Comparison of ENCODE assay signal across 9 cellular contexts in genomic region chr3:156685752-156686151, GRCh38. TPM values are rescaled to one million over a fixed set of nuclear protein-coding genes. Genes with fewer than 3 reads are reported as not detected.
A peak's percentile ranks its signal among the peaks of the same experiment; 100 is the strongest.
DNase-seq lines count a peak whose midpoint lies in the region; ATAC-seq and TF ChIP-seq lines count a peak whose summit lies in the region.
"Had no signal": no experiment of that assay in that cellular context is flagged by ENCODE, and none has a peak within 500 bp of the region (broad histone marks: within the 10 kb centered on the region; RNA-seq: fewer than 3 reads in every experiment).

No MANE protein-coding gene starts in this region.

- H3K4me3 Mint-ChIP-seq in T-cell: peak overlapping the region; percentile 52 to 66 (median 53)

- CTCF ChIA-PET in T-cell (lab: Charles Lee): interaction anchor here in 1 of 2 donors (1.3 kb wide), 1 partner anchor 445 kb away, joined by 5 read pairs; no protein-coding TSS in a partner anchor

- H3K4me1 ChIP-seq in neutrophil (ENCODE audit: control insufficient read depth in 1 of 2, insufficient read depth in 1 of 2, low read depth in 1 of 2, low read length in 1 of 2): peaks cover 42 to 53% of the 10 kb centered on the region in 2 experiments

- H3K36me3 ChIP-seq in neutrophil: peaks cover 11% of the 10 kb centered on the region

- peak overlapping the region in 1 of 2 donors; percentile 12 for H3K27ac Mint-ChIP-seq in T-cell

- no peaks in the 10 kb centered on the region for H3K9me3 Mint-ChIP-seq in T-cell

- no peaks in the 10 kb centered on the region for H3K27me3 Mint-ChIP-seq in T-cell

- no peak for TF ChIP-seq CTCF in neutrophil (IDR thresholded peaks at IDR 0.05)

- no peaks in the 10 kb centered on the region for H3K9me3 ChIP-seq in neutrophil

- no peak overlapping the region for H3K4me3 ChIP-seq in neutrophil (ENCODE audit: low read depth in 1 of 2, low read length in 1 of 2)

- DNase-seq in NCI-H1105 treated with DMSO at 0.1 percent for 48 hours (lab: John Stamatoyannopoulos, UW) (peak; percentile 43), NCI-H1105 (lab: John Stamatoyannopoulos, UW) (no peak), T-cell (no peak), DMS114 treated with DMSO at 0.1 percent for 48 hours (lab: John Stamatoyannopoulos, UW; ENCODE audit: unreplicated experiment) (no peak), glomerular visceral epithelial cell (ENCODE audit: extremely low spot score) (no peak)

- no peaks in the 10 kb centered on the region for H3K27me3 ChIP-seq in neutrophil

- H3K4me1 Mint-ChIP-seq in T-cell: peaks cover 81 to 91% (median 87%) of the 10 kb centered on the region in 3 donors

- H3K27ac ChIP-seq in neutrophil: peak overlapping the region; percentile 72
- H3K27ac ChIP-seq: 22Rv1 had no signal

- POLR2A ChIA-PET in T-cell (lab: Charles Lee): interaction anchor here in 1 of 2 donors (0.6 to 2.7 kb wide), 3 partner anchors 9 to 403 kb away, joined by 3 to 9 read pairs (median 5); no protein-coding TSS in a partner anchor

- peak; percentile 39 for ATAC-seq in HG02885 (IDR thresholded peaks at IDR 0.05; ENCODE audit: poor library complexity, unreplicated experiment)
- ATAC-seq in T-cell (replicated peaks in 1 of 4): peak; percentile 14 to 38 (median 22)
- ATAC-seq in HG03521 (IDR thresholded peaks at IDR 0.05; ENCODE audit: unreplicated experiment): no peak

- peaks cover 53% of the 10 kb centered on the region for H3K36me3 Mint-ChIP-seq in T-cell

RNA-seq across cellular contexts. Expression of gene TIPARP, which starts 11.4 kb away (rescaled TPM):
- total RNA-seq in T-cell: 100 to 1,000 TPM in 4 of 5 donors, 10 to 100 TPM in 1; 78.8 to 124 (median 110) TPM
